In genomic region chr14:67583711-67584644, GRCh38 we compare ENCODE assay signal across 9 cellular contexts. TPM values are rescaled to one million over a fixed set of nuclear protein-coding genes. Genes with fewer than 3 reads are reported as not detected.
DNase-seq lines count a peak whose midpoint lies in the region; ATAC-seq, FAIRE-seq and TF ChIP-seq lines count a peak whose summit lies in the region.
"Had no signal": no experiment of that assay in that cellular context is flagged by ENCODE, and none has a peak within 500 bp of the region (broad histone marks: within the 10 kb centered on the region; RNA-seq: fewer than 3 reads in every experiment).

No MANE protein-coding gene starts in this region.

- no peak for TF ChIP-seq POLR2A in GM12891 (IDR thresholded peaks at IDR 0.05; ENCODE audit: low read depth, low read length)

- no peak overlapping the region for H2AFZ ChIP-seq in MM.1S (ENCODE audit: low read length)

- H3K4me3 Mint-ChIP-seq in CD4-positive, alpha-beta memory T cell: no peak overlapping the region
- H3K4me3 Mint-ChIP-seq in WTC11: no peak overlapping the region
- no peak overlapping the region for H3K4me3 Mint-ChIP-seq in osteocyte (ENCODE audit: unreplicated experiment)
- H3K4me3 Mint-ChIP-seq: T-helper 1 cell treated with Interleukin-12 subunit alpha and Interleukin-12 subunit beta and Interleukin-4 antibody, amounts not matched to agents 30 μg/mL and 1 μg/mL, for 36 hours had no signal

- H3K36me3 ChIP-seq in CD4-positive, alpha-beta memory T cell (ENCODE audit: insufficient read depth, low read length): peaks cover 20% of the 10 kb centered on the region
- no peaks in the 10 kb centered on the region for H3K36me3 ChIP-seq in MM.1S (replicated peaks; ENCODE audit: insufficient read depth, low read length)

- CTCF ChIA-PET in CD4-positive, alpha-beta memory T cell (lab: Charles Lee; ENCODE audit: partially characterized antibody): interaction anchor here (0.7 to 9.0 kb wide), 17 partner anchors 13 to 210 kb away, joined by 3 to 139 read pairs (median 4); partner anchors contain the start of genes PIGH and RDH12
- CTCF ChIA-PET in WTC11 (lab: Charles Lee): interaction anchor here (1.0 to 6.2 kb wide), 20 partner anchors 12 to 164 kb away, joined by 3 to 75 read pairs (median 4); partner anchors contain the start of genes PIGH, PLEKHH1 and RDH11

- intact Hi-C loops in CD4-positive, alpha-beta memory T cell (cut with micrococcal nuclease): loop anchor here (1.0 kb wide), 3 partner anchors 34 to 120 kb away; no protein-coding TSS in a partner anchor

- H3K4me1 Mint-ChIP-seq in CD4-positive, alpha-beta memory T cell: no peaks in the 10 kb centered on the region
- H3K4me1 Mint-ChIP-seq in WTC11 (no peaks in the 10 kb centered on the region), osteocyte (ENCODE audit: unreplicated experiment) (no peaks in the 10 kb centered on the region)

- no peaks in the 10 kb centered on the region for H3K79me2 ChIP-seq in MM.1S (ENCODE audit: low read length)

- H4K20me1 ChIP-seq in MM.1S (ENCODE audit: insufficient read depth, low read length): no peaks in the 10 kb centered on the region

- TF ChIP-seq CTCF in MM.1S (IDR thresholded peaks at IDR 0.05; ENCODE audit: low read length) (peak; percentile 55), WTC11 (IDR thresholded peaks at IDR 0.05) (peak; percentile 36; the same call in 1 of the 2 replicates), osteocyte (IDR thresholded peaks at IDR 0.05) (peak; percentile 74)

- FAIRE-seq in GM12891 (lab: Jason Lieb, UNC): peak; percentile 93

- H3K4me1 ChIP-seq in CD4-positive, alpha-beta memory T cell (ENCODE audit: insufficient read depth, low read length): no peaks in the 10 kb centered on the region
- H3K4me1 ChIP-seq in MM.1S (ENCODE audit: low read length): no peaks in the 10 kb centered on the region

- H3K4me2 ChIP-seq in MM.1S (ENCODE audit: low read depth, low read length): no peak overlapping the region

- H3F3A ChIP-seq in MM.1S (ENCODE audit: insufficient read depth, low read length): no peaks in the 10 kb centered on the region

- H3K36me3 Mint-ChIP-seq in CD4-positive, alpha-beta memory T cell: peaks cover 10 to 28% of the 10 kb centered on the region in 2 donors
- H3K36me3 Mint-ChIP-seq in WTC11 (peaks cover 28% of the 10 kb centered on the region), osteocyte (ENCODE audit: unreplicated experiment) (peaks cover 3% of the 10 kb centered on the region)

- no peaks in the 10 kb centered on the region for H3K27me3 ChIP-seq in CD4-positive, alpha-beta memory T cell (ENCODE audit: insufficient read depth, low read length)
- no peaks in the 10 kb centered on the region for H3K27me3 ChIP-seq in MM.1S (replicated peaks; ENCODE audit: insufficient read depth, low read length)

- H3K4me3 ChIP-seq in CD4-positive, alpha-beta memory T cell (ENCODE audit: low read length in 2 of 2): no peak overlapping the region
- H3K4me3 ChIP-seq in MM.1S (ENCODE audit: low read length): no peak overlapping the region

- no peak overlapping the region for H3K27ac ChIP-seq in CD4-positive, alpha-beta memory T cell (ENCODE audit: low read depth, low read length)
- H3K27ac ChIP-seq in MM.1S (ENCODE audit: low read length): no peak overlapping the region

- ATAC-seq in WTC11 (peak; percentile 92), GM18867 (IDR thresholded peaks at IDR 0.05; ENCODE audit: unreplicated experiment) (no peak)

- H3K9me3 ChIP-seq in CD4-positive, alpha-beta memory T cell (ENCODE audit: control insufficient read depth in 1 of 2, low read length in 2 of 2): no peaks in the 10 kb centered on the region
- no peaks in the 10 kb centered on the region for H3K9me3 ChIP-seq in MM.1S (replicated peaks; ENCODE audit: insufficient read depth, low read length)

- H3K27ac Mint-ChIP-seq in CD4-positive, alpha-beta memory T cell: no peak overlapping the region
- no peak overlapping the region for H3K27ac Mint-ChIP-seq in WTC11
- H3K27ac Mint-ChIP-seq in osteocyte (ENCODE audit: unreplicated experiment): no peak overlapping the region
- H3K27ac Mint-ChIP-seq: T-helper 1 cell treated with Interleukin-12 subunit alpha and Interleukin-12 subunit beta and Interleukin-4 antibody, amounts not matched to agents 30 μg/mL and 1 μg/mL, for 36 hours had no signal

- H3K9me2 ChIP-seq in MM.1S (replicated peaks; ENCODE audit: insufficient read depth, low read length): no peaks in the 10 kb centered on the region

- H3K27me3 Mint-ChIP-seq in CD4-positive, alpha-beta memory T cell: no peaks in the 10 kb centered on the region
- no peaks in the 10 kb centered on the region for H3K27me3 Mint-ChIP-seq in WTC11 (ENCODE audit: low read depth)
- H3K27me3 Mint-ChIP-seq in osteocyte (ENCODE audit: unreplicated experiment): no peaks in the 10 kb centered on the region

- POLR2A ChIA-PET in CD4-positive, alpha-beta memory T cell (lab: Charles Lee; ENCODE audit: partially characterized antibody): interaction anchor here (0.9 kb wide), 1 partner anchor 16 kb away, joined by 3 read pairs; the partner anchor contains the start of gene PIGH
- POLR2A ChIA-PET in WTC11 (lab: Charles Lee): interaction anchor here (0.5 kb wide), 1 partner anchor 112 kb away, joined by 3 read pairs; the partner anchor contains the start of gene RDH11

- peak in 4 of 5 donors; percentile 14 to 34 (median 30) for DNase-seq in CD4-positive, alpha-beta memory T cell
- peak; percentile 48 for DNase-seq in GM12891 (ENCODE audit: insufficient read length, low spot score)
- DNase-seq in MM.1S: peak; percentile 18
- peak; percentile 29 for DNase-seq in WTC11 (ENCODE audit: low spot score)
- peak; percentile 18 for DNase-seq in fibroblast of the conjunctiva (ENCODE audit: low read depth)
- no peak for DNase-seq in osteocyte (ENCODE audit: extremely low spot score, unreplicated experiment)
- DNase-seq in ecto neural progenitor cell (ENCODE audit: low spot score): no peak

- H3K9me3 Mint-ChIP-seq in CD4-positive, alpha-beta memory T cell: no peaks in the 10 kb centered on the region
- H3K9me3 Mint-ChIP-seq in WTC11 (no peaks in the 10 kb centered on the region), osteocyte (ENCODE audit: unreplicated experiment) (no peaks in the 10 kb centered on the region)
- H3K9me3 Mint-ChIP-seq: T-helper 1 cell treated with Interleukin-12 subunit alpha and Interleukin-12 subunit beta and Interleukin-4 antibody, amounts not matched to agents 30 μg/mL and 1 μg/mL, for 36 hours had no signal

- H3K9ac ChIP-seq in MM.1S (ENCODE audit: low read length): no peak overlapping the region

TF ChIP-seq in GM12891, 5 proteins besides CTCF, POLR2A, EP300 and RAD21:
- TF ChIP-seq PAX5 (IDR thresholded peaks at IDR 0.05; ENCODE audit: insufficient read depth, low read length, severe bottlenecking): no peak
- no peak for TF ChIP-seq SPI1 (IDR thresholded peaks at IDR 0.05; ENCODE audit: low read depth, low read length)
- TF ChIP-seq TAF1 (IDR thresholded peaks at IDR 0.05; ENCODE audit: low read depth, low read length): no peak
- TF ChIP-seq POU2F2 (IDR thresholded peaks at IDR 0.05; ENCODE audit: low read depth, low read length): no peak
- TF ChIP-seq POLR2AphosphoS5 (IDR thresholded peaks at IDR 0.05; ENCODE audit: low read depth, low read length): no peak

TF ChIP-seq in WTC11, 78 proteins besides CTCF, POLR2A, EP300 and RAD21:
- TF ChIP-seq RORB (CRISPR knock-in tag; IDR thresholded peaks at IDR 0.05) (no peak), NFE2L1 (CRISPR knock-in tag; IDR thresholded peaks at IDR 0.05) (no peak), ATF3 (CRISPR knock-in tag; conservative IDR thresholded peaks at IDR 0.05) (no peak), SOX15 (CRISPR knock-in tag; IDR thresholded peaks at IDR 0.05) (no peak), GABPB1 (CRISPR knock-in tag; IDR thresholded peaks at IDR 0.05) (no peak)

RNA-seq across cellular contexts. Expression of gene PIGH, which starts 16.1 kb away (rescaled TPM):
- 10 to 100 TPM; 28.0 to 35.8 TPM for total RNA-seq in CD4-positive, alpha-beta memory T cell
- polyA plus RNA-seq in CD4-positive, alpha-beta memory T cell: 10 to 100 TPM; 31.5 to 32.3 TPM
- polyA plus RNA-seq in GM12891 (2012; ENCODE audit: low read depth, missing spikeins): 16.2 TPM
- total RNA-seq in WTC11 (2021) (6.6 to 7.8 TPM (median 6.8 TPM) in 3 replicates), osteocyte (18.3 and 20.6 TPM in 2 replicates)

RNA-seq across cellular contexts. Expression of gene ARG2, which starts 35.7 kb away (rescaled TPM):
- under 1 TPM in 1 of 2 experiments, not detected in 1; 0.55 TPM for total RNA-seq in CD4-positive, alpha-beta memory T cell
- 1 to 10 TPM; 1.3 to 1.4 TPM for polyA plus RNA-seq in CD4-positive, alpha-beta memory T cell
- polyA plus RNA-seq in GM12891 (2012; ENCODE audit: low read depth, missing spikeins): 1.5 TPM
- total RNA-seq in WTC11 (2021) (29.8 to 38.5 TPM (median 33.0 TPM) in 3 replicates), osteocyte (3.2 and 4.2 TPM in 2 replicates)

RNA-seq across cellular contexts. Expression of gene PLEKHH1, which starts 50.9 kb away (rescaled TPM):
- total RNA-seq in CD4-positive, alpha-beta memory T cell: under 1 TPM; 0.22 to 0.41 TPM
- 1 to 10 TPM in 1 of 2 donors, not detected in 1; 1.1 TPM for polyA plus RNA-seq in CD4-positive, alpha-beta memory T cell
- polyA plus RNA-seq in GM12891 (2012; ENCODE audit: low read depth, missing spikeins): 0.69 TPM
- total RNA-seq in WTC11 (2021) (45.4 to 49.8 TPM (median 48.3 TPM) in 3 replicates), osteocyte (0.50 and 1.0 TPM in 2 replicates)

Comparison
In these comparisons a context has a peak if more than half of its experiments do, and no peak if none do; other contexts are left out.
1. DNase-seq: peak in CD4-positive, alpha-beta memory T cell (4 of 5), GM12891 (single experiment), MM.1S (single experiment), WTC11 (single experiment) and fibroblast of the conjunctiva (single experiment); none in osteocyte (single experiment) and ecto neural progenitor cell (single experiment).
2. RNA of gene PLEKHH1, which starts 50.9 kb away (total RNA-seq): 45.4 to 49.8 TPM in WTC11; 0.50 to 1.0 TPM in osteocyte and 0.22 to 0.41 TPM in CD4-positive, alpha-beta memory T cell; every median in the first group is over 10 times any median in the second.
3. Peak in every context shown above with its lines, with median percentiles within 50 percentile points of each other: CTCF ChIP-seq.